Comparison of ENCODE assay signal across 9 cellular contexts in genomic region chr4:158496030-158496741, GRCh38. TPM values are rescaled to one million over a fixed set of nuclear protein-coding genes. Genes with fewer than 3 reads are reported as not detected.
A peak's percentile ranks its signal among the peaks of the same experiment; 100 is the strongest.
DNase-seq lines count a peak whose midpoint lies in the region; ATAC-seq and TF ChIP-seq lines count a peak whose summit lies in the region.
"Had no signal": no experiment of that assay in that cellular context is flagged by ENCODE, and none has a peak within 500 bp of the region (broad histone marks: within the 10 kb centered on the region; RNA-seq: fewer than 3 reads in every experiment).

No MANE protein-coding gene starts in this region.

- DNase-seq in NOMO-1 treated with dmso at 0.1 percent for 144 hours (lab: John Stamatoyannopoulos, UW; ENCODE audit: unreplicated experiment) (peak; percentile 12), NOMO-1 treated with DMSO at 0.1 percent for 48 hours (lab: John Stamatoyannopoulos, UW; ENCODE audit: unreplicated experiment) (no peak), LNCaP clone FGC (ENCODE audit: low read depth) (no peak), adrenal gland (peak in 6 of 7 donors; percentile 20 to 62 (median 40)), right lobe of liver (peak in 1 of 3 donors; percentile 24), epidermal melanocyte (ENCODE audit: insufficient read length, low spot score) (no peak), AG20443 (ENCODE audit: low spot score) (no peak)

- H3K4me3 ChIP-seq in LNCaP clone FGC (ENCODE audit: low read depth, low read length) (no peak overlapping the region), adrenal gland (no peak overlapping the region), right lobe of liver (no peak overlapping the region)

- intact Hi-C loops in adrenal gland (cut with DNase I): no loop called here
- intact Hi-C loops in right lobe of liver (cut with DNase I): no loop called here

- H3K4me1 ChIP-seq in adrenal gland (replicated peaks in 1 of 2) (no peaks in the 10 kb centered on the region), right lobe of liver (no peaks in the 10 kb centered on the region)

- peak; percentile 31 for TF ChIP-seq CTCF in LNCaP clone FGC (IDR thresholded peaks at IDR 0.05; ENCODE audit: control insufficient read depth, extremely low read depth, insufficient read depth)
- TF ChIP-seq CTCF in adrenal gland (IDR thresholded peaks at IDR 0.05): peak in 5 of 6 experiments; percentile 11 to 49 (median 29)
- TF ChIP-seq CTCF in right lobe of liver (IDR thresholded peaks at IDR 0.05): peak in 3 of 4 donors; percentile 36 to 51 (median 41)

- H3K27me3 ChIP-seq in adrenal gland: no peaks in the 10 kb centered on the region
- no peaks in the 10 kb centered on the region for H3K27me3 ChIP-seq in right lobe of liver

- H3K9me3 ChIP-seq in adrenal gland (replicated peaks in 1 of 3) (no peaks in the 10 kb centered on the region), right lobe of liver (no peaks in the 10 kb centered on the region)

- no peak for TF ChIP-seq POLR2A in adrenal gland (IDR thresholded peaks at IDR 0.05)
- no peak for TF ChIP-seq POLR2A in right lobe of liver (IDR thresholded peaks at IDR 0.05)

- H3K36me3 ChIP-seq in adrenal gland (replicated peaks in 1 of 2) (no peaks in the 10 kb centered on the region), right lobe of liver (no peaks in the 10 kb centered on the region)

- peak in 2 of 4 donors; percentile 25 to 39 for ATAC-seq in right lobe of liver
- no peak for ATAC-seq in GM19455 (IDR thresholded peaks at IDR 0.05; ENCODE audit: unreplicated experiment)

- H3K27ac ChIP-seq in adrenal gland: no peak overlapping the region
- no peak overlapping the region for H3K27ac ChIP-seq in right lobe of liver

- 29 to 41% (median 38%) methylated on average over 5 of the region's 5 CpGs for WGBS in adrenal gland, 4 donors
- 33% methylated on average over 5 of the region's 5 CpGs for WGBS in right lobe of liver (ENCODE audit: insufficient coverage, low coverage, low lambda C conversion rate, missing lambda C conversion rate)

RNA-seq across cellular contexts. Expression of gene RXFP1, which starts 25.5 kb away (rescaled TPM):
- 10 to 100 TPM in 2 of 8 donors, 1 to 10 TPM in 6; 3.0 to 15.3 (median 9.1) TPM for total RNA-seq in adrenal gland
- polyA plus RNA-seq in adrenal gland: 10 to 100 TPM in 1 of 3 donors, 1 to 10 TPM in 2; 3.8 to 10.1 (median 4.4) TPM
- 1 to 10 TPM in 4 of 6 experiments, under 1 TPM in 2; 0.88 to 3.4 (median 1.3) TPM for total RNA-seq in right lobe of liver
- total RNA-seq: activated CD8-positive, alpha-beta memory T cell treated with anti-CD3 and anti-CD28 coated beads for 36 hours had no signal

Comparison
In these comparisons a context has a peak if more than half of its experiments do, and no peak if none do; other contexts are left out.
1. DNase-seq: peak in NOMO-1 treated with dmso at 0.1 percent for 144 hours (single experiment) and adrenal gland (6 of 7); none in NOMO-1 treated with DMSO at 0.1 percent for 48 hours (single experiment), LNCaP clone FGC (single experiment), epidermal melanocyte (single experiment) and AG20443 (single experiment).
2. Peak in every context shown above with its lines, with median percentiles within 50 percentile points of each other: CTCF ChIP-seq.